Comparison of ENCODE assay signal across 14 cellular contexts in genomic region chr17:45091778-45092425, GRCh38. TPM values are rescaled to one million over a fixed set of nuclear protein-coding genes. Genes with fewer than 3 reads are reported as not detected.
DNase-seq lines count a peak whose midpoint lies in the region; ATAC-seq, FAIRE-seq and TF ChIP-seq lines count a peak whose summit lies in the region.
"Had no signal": no experiment of that assay in that cellular context is flagged by ENCODE, and none has a peak within 500 bp of the region (broad histone marks: within the 10 kb centered on the region; RNA-seq: fewer than 3 reads in every experiment).

No MANE protein-coding gene starts in this region.

- no peaks in the 10 kb centered on the region for H3K9me3 ChIP-seq in esophagus muscularis mucosa

- H3K27me3 ChIP-seq in esophagus muscularis mucosa: no peaks in the 10 kb centered on the region

- H3K4me1 ChIP-seq in esophagus muscularis mucosa: peaks cover 49 to 99% (median 79%) of the 10 kb centered on the region in 4 donors

- H3K4me3 ChIP-seq in AG10803 (ENCODE audit: low read length): no peak overlapping the region
- no peak overlapping the region for H3K4me3 ChIP-seq in esophagus muscularis mucosa

- H3K36me3 ChIP-seq in esophagus muscularis mucosa: peaks cover 37 to 100% (median 77%) of the 10 kb centered on the region in 4 donors

- no peak for ATAC-seq in omental fat pad (ENCODE audit: low FRiP score)

- 91% methylated on average over 11 of the region's 11 CpGs for WGBS in esophagus muscularis mucosa

- no peak for FAIRE-seq in RCC 7860 (lab: Jason Lieb, UNC)
- FAIRE-seq: GM12892 had no signal

- TF ChIP-seq CTCF in AG10803 (conservative IDR thresholded peaks at IDR 0.05; ENCODE audit: low read length): no peak
- TF ChIP-seq CTCF in esophagus muscularis mucosa (IDR thresholded peaks at IDR 0.05): no peak
- TF ChIP-seq CTCF in omental fat pad (IDR thresholded peaks at IDR 0.05): no peak

- peak overlapping the region; percentile 87 to 94 (median 90) for H3K27ac ChIP-seq in esophagus muscularis mucosa (replicated peaks in 1 of 4)

- no peak for TF ChIP-seq EP300 in esophagus muscularis mucosa (IDR thresholded peaks at IDR 0.05)

- DNase-seq in AG10803 (ENCODE audit: low read depth) (peak; percentile 36), RCC 7860 (ENCODE audit: low spot score) (peak; percentile 23), esophagus muscularis mucosa (ENCODE audit: extremely low spot score) (no peak), posterior vena cava (ENCODE audit: low spot score) (peak; percentile 24), cortex of kidney (lab: John Stamatoyannopoulos, UW) (no peak), NCI-H128 (lab: John Stamatoyannopoulos, UW; ENCODE audit: unreplicated experiment) (no peak), omental fat pad (ENCODE audit: low spot score) (no peak), T-helper 2 cell (no peak)
- DNase-seq: activated CD4-positive, alpha-beta T cell treated with anti-CD3 and anti-CD28 coated beads, Interleukin-2, amount 50 U/mL, for 48 hours; CD4-positive, alpha-beta memory T cell; cerebellar nuclear complex; MM.1S; stimulated activated naive CD4-positive, alpha-beta T cell treated with Interleukin-2 at 50 U/mL for 16 hours had no signal

- intact Hi-C loops in esophagus muscularis mucosa (cut with DNase I) (no loop called here), posterior vena cava (cut with DNase I) (no loop called here)

- no peak for TF ChIP-seq POLR2A in esophagus muscularis mucosa (IDR thresholded peaks at IDR 0.05; ENCODE audit: low read depth)

RNA-seq across cellular contexts. Expression of gene NMT1, which starts 30.8 kb away (rescaled TPM):
- total RNA-seq in esophagus muscularis mucosa: 10 to 100 TPM; 58.5 to 79.3 (median 65.1) TPM
- total RNA-seq in posterior vena cava: 10 to 100 TPM; 71.8 to 83.5 TPM
- total RNA-seq in omental fat pad: 100 to 1,000 TPM in 1 of 4 donors, 10 to 100 TPM in 3; 57.3 to 101 (median 78.1) TPM

RNA-seq across cellular contexts. Expression of gene PLCD3, which starts 40.4 kb away (rescaled TPM):
- total RNA-seq in esophagus muscularis mucosa (100 to 1,000 TPM in 2 of 4 donors, 10 to 100 TPM in 2; 49.4 to 154 (median 106) TPM), posterior vena cava (10 to 100 TPM; 69.3 to 74.2 TPM), omental fat pad (10 to 100 TPM; 35.4 to 68.4 (median 44.2) TPM)

RNA-seq across cellular contexts. Expression of gene DCAKD, which starts 40.5 kb away (rescaled TPM):
- total RNA-seq in esophagus muscularis mucosa: 10 to 100 TPM; 50.3 to 68.8 (median 57.9) TPM
- total RNA-seq in posterior vena cava: 10 to 100 TPM; 17.9 to 19.9 TPM
- total RNA-seq in omental fat pad: 10 to 100 TPM; 22.7 to 36.4 (median 25.2) TPM

RNA-seq across cellular contexts. Expression of gene ACBD4, which starts 43.6 kb away (rescaled TPM):
- total RNA-seq in esophagus muscularis mucosa (10 to 100 TPM; 20.9 to 34.8 (median 23.5) TPM), posterior vena cava (10 to 100 TPM; 10.8 to 12.9 TPM), omental fat pad (10 to 100 TPM in 2 of 4 donors, 1 to 10 TPM in 2; 6.4 to 23.2 (median 8.5) TPM)

RNA-seq across cellular contexts. Expression of gene HEXIM1, which starts 56.4 kb away (rescaled TPM):
- total RNA-seq in esophagus muscularis mucosa: 10 to 100 TPM; 32.1 to 58.2 (median 45.3) TPM
- 10 to 100 TPM; 40.6 to 46.9 TPM for total RNA-seq in posterior vena cava
- total RNA-seq in omental fat pad: 10 to 100 TPM; 21.9 to 31.0 (median 24.3) TPM

Comparison
In these comparisons a context has a peak if more than half of its experiments do, and no peak if none do; other contexts are left out.
1. DNase-seq: peak in AG10803 (single experiment), RCC 7860 (single experiment) and posterior vena cava (single experiment); none in esophagus muscularis mucosa (single experiment), cortex of kidney (single experiment), NCI-H128 (single experiment), omental fat pad (single experiment) and T-helper 2 cell (0 of 5).